In genomic region chr22:42615092-42615859, GRCh38 we compare ENCODE assay signal across 1 cellular context.
TF ChIP-seq lines count a peak whose summit lies in the region.

No MANE protein-coding gene starts in this region.

TF ChIP-seq in PFSK-1, 5 proteins besides CTCF, POLR2A, EP300 and RAD21 (continued from another document):
- TF ChIP-seq POLR2AphosphoS5 (IDR thresholded peaks at IDR 0.05; ENCODE audit: low read depth, low read length): peak; percentile 100
